1 cellular context compared by ENCODE assay signal in genomic region chr15:75644376-75644775, GRCh38.
TF ChIP-seq lines count a peak whose summit lies in the region.

No MANE protein-coding gene starts in this region.

TF ChIP-seq in IMR-90, 13 proteins besides CTCF, POLR2A, EP300 and RAD21 (continued from another document):
- no peak for TF ChIP-seq USF2 (IDR thresholded peaks at IDR 0.05; ENCODE audit: low read depth, low read length)
- no peak for TF ChIP-seq RFX5 (IDR thresholded peaks at IDR 0.05; ENCODE audit: low read depth, low read length)
- no peak for TF ChIP-seq BHLHE40 (IDR thresholded peaks at IDR 0.05; ENCODE audit: low read depth, low read length)
- TF ChIP-seq MAZ (IDR thresholded peaks at IDR 0.05; ENCODE audit: borderline replicate concordance, low read depth, low read length) = no peak
- no peak for TF ChIP-seq ELK1 (IDR thresholded peaks at IDR 0.05; ENCODE audit: borderline replicate concordance, low read depth, low read length)
